Comparison of ENCODE assay signal across 27 cellular contexts in genomic region chr16:2436110-2436509, GRCh38. TPM values are rescaled to one million over a fixed set of nuclear protein-coding genes. Genes with fewer than 3 reads are reported as not detected.
"Had no signal": no experiment of that assay in that cellular context is flagged by ENCODE, and none has a peak within 500 bp of the region (broad histone marks: within the 10 kb centered on the region; RNA-seq: fewer than 3 reads in every experiment).

No MANE protein-coding gene starts in this region.

- H3K9me3 Mint-ChIP-seq: activated B cell treated with CpG ODN at 0.5 μM for 24 hours; activated CD4-positive, alpha-beta memory T cell treated with anti-CD3 and anti-CD28 coated beads for 36 hours; activated CD4-positive, alpha-beta T cell treated with anti-CD3 and anti-CD28 coated beads, Interleukin-2, amount 10 ng/mL, durations not matched to agents 7 days and 5 days; activated naive CD4-positive, alpha-beta T cell treated with anti-CD3 and anti-CD28 coated beads for 36 hours; activated naive CD8-positive, alpha-beta T cell treated with anti-CD3 and anti-CD28 coated beads, Interleukin-2, amount 10 ng/mL, durations not matched to agents 7 days and 5 days; activated T-cell treated with anti-CD3 and anti-CD28 coated beads, Interleukin-2, amount 50 U/mL, for 4 hours; T-cell had no signal

- H3K4me1 ChIP-seq: adrenal gland had no signal

- H3K27me3 ChIP-seq: adrenal gland had no signal

- H3K4me3 ChIP-seq: adrenal gland, SK-N-MC had no signal

- H3K9me3 ChIP-seq: adrenal gland had no signal

- H3K4me3 Mint-ChIP-seq: activated B cell treated with CpG ODN at 0.5 μM for 24 hours; activated CD4-positive, alpha-beta memory T cell treated with anti-CD3 and anti-CD28 coated beads for 36 hours; activated CD4-positive, alpha-beta T cell treated with anti-CD3 and anti-CD28 coated beads, Interleukin-2, amount 10 ng/mL, durations not matched to agents 7 days and 5 days; activated naive CD4-positive, alpha-beta T cell treated with anti-CD3 and anti-CD28 coated beads for 36 hours; activated naive CD8-positive, alpha-beta T cell treated with anti-CD3 and anti-CD28 coated beads, Interleukin-2, amount 10 ng/mL, durations not matched to agents 7 days and 5 days; activated T-cell treated with anti-CD3 and anti-CD28 coated beads, Interleukin-2, amount 50 U/mL, for 4 hours; T-cell had no signal

- DNase-seq: activated B cell treated with CpG ODN at 0.5 μM for 24 hours; activated CD4-positive, alpha-beta memory T cell treated with anti-CD3 and anti-CD28 coated beads for 36 hours; activated CD4-positive, alpha-beta T cell treated with anti-CD3 and anti-CD28 coated beads for 1 hour; activated CD4-positive, alpha-beta T cell treated with anti-CD3 and anti-CD28 coated beads, Interleukin-2, amount 10 ng/mL, durations not matched to agents 7 days and 5 days; activated CD8-positive, alpha-beta memory T cell treated with anti-CD3 and anti-CD28 coated beads for 24 hours; activated effector memory CD4-positive, alpha-beta T cell treated with anti-CD3 and anti-CD28 coated beads, Interleukin-2, amount 50 U/mL, for 16 hours; activated naive CD4-positive, alpha-beta T cell treated with anti-CD3 and anti-CD28 coated beads for 36 hours; activated naive CD8-positive, alpha-beta T cell treated with anti-CD3 and anti-CD28 coated beads, Interleukin-2, amount 10 ng/mL, durations not matched to agents 7 days and 5 days; activated T-cell treated with anti-CD3 and anti-CD28 coated beads, Interleukin-2, amount 50 U/mL, for 4 hours; adrenal gland; anterior cingulate cortex; caudate nucleus; KBM-7; NCI-H1048; NCI-H146; NCI-H187 treated with DMSO at 0.1 percent for 48 hours; NCI-H2081 treated with DMSO at 0.1 percent for 48 hours; NCI-H2171 treated with DMSO at 0.1 percent for 48 hours; NCI-H226; NCI-H526; NCI-H774; T-cell; T-helper 2 cell; T1000 had no signal

- FAIRE-seq: TTC549 had no signal

- H3K27ac Mint-ChIP-seq: activated B cell treated with CpG ODN at 0.5 μM for 24 hours; activated CD4-positive, alpha-beta memory T cell treated with anti-CD3 and anti-CD28 coated beads for 36 hours; activated naive CD4-positive, alpha-beta T cell treated with anti-CD3 and anti-CD28 coated beads for 36 hours; activated naive CD8-positive, alpha-beta T cell treated with anti-CD3 and anti-CD28 coated beads, Interleukin-2, amount 10 ng/mL, durations not matched to agents 7 days and 5 days; T-cell had no signal

- H3K27ac ChIP-seq: adrenal gland, SK-N-MC had no signal

- H3K27me3 Mint-ChIP-seq: activated B cell treated with CpG ODN at 0.5 μM for 24 hours; activated CD4-positive, alpha-beta memory T cell treated with anti-CD3 and anti-CD28 coated beads for 36 hours; activated CD4-positive, alpha-beta T cell treated with anti-CD3 and anti-CD28 coated beads, Interleukin-2, amount 10 ng/mL, durations not matched to agents 7 days and 5 days; activated naive CD8-positive, alpha-beta T cell treated with anti-CD3 and anti-CD28 coated beads, Interleukin-2, amount 10 ng/mL, durations not matched to agents 7 days and 5 days; T-cell had no signal

RNA-seq across cellular contexts. Expression of gene NTN3, which starts 35.0 kb away (rescaled TPM):
- total RNA-seq: activated B cell treated with CpG ODN at 0.5 μM for 24 hours; activated CD4-positive, alpha-beta memory T cell treated with anti-CD3 and anti-CD28 coated beads for 36 hours; activated CD4-positive, alpha-beta T cell treated with anti-CD3 and anti-CD28 coated beads, Interleukin-2, amount 10 ng/mL, durations not matched to agents 7 days and 5 days; activated naive CD4-positive, alpha-beta T cell treated with anti-CD3 and anti-CD28 coated beads for 36 hours; activated naive CD8-positive, alpha-beta T cell treated with anti-CD3 and anti-CD28 coated beads, Interleukin-2, amount 10 ng/mL, durations not matched to agents 7 days and 5 days; activated T-cell treated with anti-CD3 and anti-CD28 coated beads, Interleukin-2, amount 50 U/mL, for 4 hours; RPMI7951; T-cell had no signal
